In the genomic region with DNA sequence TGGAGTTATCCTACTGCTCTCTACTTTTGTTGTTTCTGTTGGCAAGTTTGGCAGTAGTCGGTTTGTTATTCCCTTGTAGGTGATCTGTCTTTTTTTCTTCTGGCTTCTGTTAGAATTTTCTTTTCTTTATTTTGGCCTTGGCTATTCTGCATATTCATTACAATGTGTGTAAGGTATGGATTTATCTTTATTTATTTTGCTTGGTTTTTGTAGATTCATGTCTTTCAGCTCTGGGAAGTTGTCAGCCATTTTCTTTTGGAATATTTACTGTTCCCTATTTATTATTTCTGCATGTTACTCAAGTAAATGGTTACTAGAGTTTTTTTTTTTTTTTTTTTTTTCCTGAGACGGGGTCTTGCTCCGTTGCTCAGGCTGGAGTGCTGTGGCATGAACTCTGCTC, we compare ENCODE assay signal across 16 cellular contexts.
"Had no signal": no experiment of that assay in that cellular context is flagged by ENCODE, and none has a peak within 500 bp of the region (broad histone marks: within the 10 kb centered on the region; RNA-seq: fewer than 3 reads in every experiment).

No MANE protein-coding gene starts in this region.

- H3K27me3 Mint-ChIP-seq: dendritic cell treated with granulocyte-macrophage colony-stimulating factor and Interleukin-4, amounts not matched to agents 40 ng/mL and 50 ng/mL, for 4 days had no signal

- DNase-seq: activated CD4-positive, alpha-beta T cell treated with anti-CD3 and anti-CD28 coated beads for 4 hours; activated T-cell treated with anti-CD3 and anti-CD28 coated beads, Interleukin-2, amount 50 U/mL, for 4 hours; amniotic stem cell; body of pancreas; endodermal cell; glutamatergic neuron; left colon; stimulated activated CD4-positive, alpha-beta T cell treated with anti-CD3 and anti-CD28 coated beads, Interleukin-12 subunit alpha, Interleukin-12 subunit beta, amount 100 ng/mL, for 4 hours; stimulated activated naive CD8-positive, alpha-beta T cell treated with anti-CD3 and anti-CD28 coated beads, Interleukin-15, Interleukin-2, amounts not matched to agents 100 U/mL and 50 U/mL, for 24 hours; T1000; uterus had no signal

- H3K9me3 Mint-ChIP-seq: activated T-cell treated with anti-CD3 and anti-CD28 coated beads, Interleukin-2, amount 50 U/mL, for 4 hours; dendritic cell treated with granulocyte-macrophage colony-stimulating factor and Interleukin-4, amounts not matched to agents 40 ng/mL and 50 ng/mL, for 4 days; endodermal cell had no signal

- H3K36me3 ChIP-seq: uterus had no signal

- H3K27ac ChIP-seq: VCaP had no signal

- H3K9me3 ChIP-seq: body of pancreas, esophagus muscularis mucosa, mucosa of descending colon, thoracic aorta, uterus had no signal

- ATAC-seq: activated T-cell treated with anti-CD3 and anti-CD28 coated beads, Interleukin-2, amount 50 U/mL, for 4 hours; body of pancreas; left colon; mucosa of descending colon; stimulated activated naive CD8-positive, alpha-beta T cell treated with anti-CD3 and anti-CD28 coated beads, Interleukin-15, Interleukin-2, amounts not matched to agents 100 U/mL and 50 U/mL, for 24 hours had no signal

- H3K27me3 ChIP-seq: body of pancreas, esophagus muscularis mucosa, uterus had no signal

- H3K4me3 Mint-ChIP-seq: activated T-cell treated with anti-CD3 and anti-CD28 coated beads, Interleukin-2, amount 50 U/mL, for 4 hours; dendritic cell treated with granulocyte-macrophage colony-stimulating factor and Interleukin-4, amounts not matched to agents 40 ng/mL and 50 ng/mL, for 4 days; endodermal cell had no signal

- H3K27ac Mint-ChIP-seq: dendritic cell treated with granulocyte-macrophage colony-stimulating factor and Interleukin-4, amounts not matched to agents 40 ng/mL and 50 ng/mL, for 4 days; endodermal cell had no signal

- H3K4me3 ChIP-seq: body of pancreas, esophagus muscularis mucosa, mucosa of descending colon, thoracic aorta, uterus had no signal
